12 cellular contexts compared by ENCODE assay signal in genomic region chr3:117486709-117487394, GRCh38.
A peak's percentile ranks its signal among the peaks of the same experiment; 100 is the strongest.
DNase-seq lines count a peak whose midpoint lies in the region; ATAC-seq lines count a peak whose summit lies in the region.
"Had no signal": no experiment of that assay in that cellular context is flagged by ENCODE, and none has a peak within 500 bp of the region (broad histone marks: within the 10 kb centered on the region; RNA-seq: fewer than 3 reads in every experiment).

No MANE protein-coding gene starts in this region.

- DNase-seq in COR-L47 (lab: John Stamatoyannopoulos, UW), result peak; percentile 41
- DNase-seq in NCI-H146 (lab: John Stamatoyannopoulos, UW), result peak; percentile 92
- no peak for DNase-seq in ureter (ENCODE audit: low spot score)
- DNase-seq in activated gamma-delta T cell treated with Interleukin-2 at 50 U/mL for 16 hours, result no peak
- DNase-seq in activated CD8-positive, alpha-beta T cell treated with anti-CD3 and anti-CD28 coated beads, Interleukin-2, amount 10 ng/mL, durations not matched to agents 7 days and 5 days, result no peak
- DNase-seq: foreskin fibroblast, Kasumi-1, uterus had no signal

- no peaks in the 10 kb centered on the region for H3K36me3 Mint-ChIP-seq in activated CD8-positive, alpha-beta T cell treated with anti-CD3 and anti-CD28 coated beads, Interleukin-2, amount 10 ng/mL, durations not matched to agents 7 days and 5 days (ENCODE audit: low read depth)

- no peak overlapping the region for H3K27ac Mint-ChIP-seq in activated CD8-positive, alpha-beta T cell treated with anti-CD3 and anti-CD28 coated beads, Interleukin-2, amount 10 ng/mL, durations not matched to agents 7 days and 5 days

- ATAC-seq in GM19395 (IDR thresholded peaks at IDR 0.05; ENCODE audit: unreplicated experiment) (peak; percentile 72), HG02885 (IDR thresholded peaks at IDR 0.05; ENCODE audit: poor library complexity, unreplicated experiment) (peak; percentile 46), GM21367 (IDR thresholded peaks at IDR 0.05; ENCODE audit: unreplicated experiment) (no peak)
- ATAC-seq in activated CD8-positive, alpha-beta T cell treated with anti-CD3 and anti-CD28 coated beads, Interleukin-2, amount 10 ng/mL, durations not matched to agents 7 days and 5 days, result no peak
- ATAC-seq: HCT116 had no signal

- no peaks in the 10 kb centered on the region for H3K4me1 Mint-ChIP-seq in activated CD8-positive, alpha-beta T cell treated with anti-CD3 and anti-CD28 coated beads, Interleukin-2, amount 10 ng/mL, durations not matched to agents 7 days and 5 days (ENCODE audit: low read depth)

- no peaks in the 10 kb centered on the region for H3K27me3 Mint-ChIP-seq in activated CD8-positive, alpha-beta T cell treated with anti-CD3 and anti-CD28 coated beads, Interleukin-2, amount 10 ng/mL, durations not matched to agents 7 days and 5 days (ENCODE audit: low read depth)

- H3K9me3 Mint-ChIP-seq in activated CD8-positive, alpha-beta T cell treated with anti-CD3 and anti-CD28 coated beads, Interleukin-2, amount 10 ng/mL, durations not matched to agents 7 days and 5 days (ENCODE audit: insufficient read depth), result no peaks in the 10 kb centered on the region

- no peak overlapping the region for H3K4me3 Mint-ChIP-seq in activated CD8-positive, alpha-beta T cell treated with anti-CD3 and anti-CD28 coated beads, Interleukin-2, amount 10 ng/mL, durations not matched to agents 7 days and 5 days

- CTCF ChIA-PET in activated CD8-positive, alpha-beta T cell treated with anti-CD3 and anti-CD28 coated beads, Interleukin-2, amount 10 ng/mL, durations not matched to agents 7 days and 5 days (lab: Charles Lee), result no interaction called here

- POLR2A ChIA-PET in activated CD8-positive, alpha-beta T cell treated with anti-CD3 and anti-CD28 coated beads, Interleukin-2, amount 10 ng/mL, durations not matched to agents 7 days and 5 days (lab: Charles Lee), result no interaction called here

Comparison
In these comparisons a context has a peak if more than half of its experiments do, and no peak if none do; other contexts are left out.
1. DNase-seq: peak in COR-L47 (single experiment) and NCI-H146 (single experiment); none in ureter (single experiment), activated gamma-delta T cell treated with Interleukin-2 at 50 U/mL for 16 hours (single experiment) and activated CD8-positive, alpha-beta T cell treated with anti-CD3 and anti-CD28 coated beads, Interleukin-2, amount 10 ng/mL, durations not matched to agents 7 days and 5 days (single experiment).
2. ATAC-seq: peak in GM19395 (single experiment) and HG02885 (single experiment); none in GM21367 (single experiment) and activated CD8-positive, alpha-beta T cell treated with anti-CD3 and anti-CD28 coated beads, Interleukin-2, amount 10 ng/mL, durations not matched to agents 7 days and 5 days (single experiment).